ENCODE assay signal across 25 cellular contexts in genomic region chr15:78394981-78395619, GRCh38. TPM values are rescaled to one million over a fixed set of nuclear protein-coding genes. Genes with fewer than 3 reads are reported as not detected.
A peak's percentile ranks its signal among the peaks of the same experiment; 100 is the strongest.
DNase-seq lines count a peak whose midpoint lies in the region; ATAC-seq and TF ChIP-seq lines count a peak whose summit lies in the region.
"Had no signal": no experiment of that assay in that cellular context is flagged by ENCODE, and none has a peak within 500 bp of the region (broad histone marks: within the 10 kb centered on the region; RNA-seq: fewer than 3 reads in every experiment).

No MANE protein-coding gene starts in this region.

- peaks cover 3% of the 10 kb centered on the region for H3K9me3 Mint-ChIP-seq in WTC11
- H3K9me3 Mint-ChIP-seq: activated CD4-positive, alpha-beta T cell treated with anti-CD3 and anti-CD28 coated beads, Interleukin-2, amount 10 ng/mL, durations not matched to agents 7 days and 5 days had no signal

- peak; percentile 86 for ATAC-seq in WTC11
- no peak for ATAC-seq in GM21390 (IDR thresholded peaks at IDR 0.05; ENCODE audit: unreplicated experiment)
- ATAC-seq in T-helper 17 cell, result no peak
- ATAC-seq: body of pancreas, heart right ventricle, K562, Right ventricle myocardium inferior, T-cell had no signal

- H3K4me3 ChIP-seq in A673 (ENCODE audit: low read depth, low read length, poor library complexity, severe bottlenecking), result no peak overlapping the region
- H3K4me3 ChIP-seq: body of pancreas, colonic mucosa, heart right ventricle, K562, ovary, right atrium auricular region, vagina had no signal

- H3K4me3 Mint-ChIP-seq in WTC11 (peak overlapping the region; percentile 29), T-helper 17 cell (no peak overlapping the region)
- H3K4me3 Mint-ChIP-seq: activated CD4-positive, alpha-beta T cell treated with anti-CD3 and anti-CD28 coated beads, Interleukin-2, amount 10 ng/mL, durations not matched to agents 7 days and 5 days; T-cell had no signal

- BruUV-seq in A673 (replicated peaks; lab: Mats Ljungman, UMichigan), result no TSS peak

- DNase-seq in A673 (ENCODE audit: low spot score), result peak; percentile 74
- peak; percentile 26 to 84 (median 62) for DNase-seq in NCI-H1417 (lab: John Stamatoyannopoulos, UW)
- peak; percentile 52 for DNase-seq in WTC11 (ENCODE audit: low spot score)
- peak; percentile 76 for DNase-seq in iPS-NIHi11 (ENCODE audit: low spot score)
- no peak for DNase-seq in T-helper 2 cell
- DNase-seq in T-helper 17 cell, result no peak
- DNase-seq in HuH-7 (ENCODE audit: low spot score), result no peak
- DNase-seq: activated CD4-positive, alpha-beta T cell treated with anti-CD3 and anti-CD28 coated beads, Interleukin-2, amount 10 ng/mL, durations not matched to agents 7 days and 5 days; activated CD8-positive, alpha-beta memory T cell treated with anti-CD3 and anti-CD28 coated beads, Interleukin-2, amount 50 U/mL, for 4 hours; activated effector memory CD4-positive, alpha-beta T cell treated with Interleukin-2 at 50 U/mL for 16 hours; body of pancreas; colonic mucosa; heart right ventricle; mammary epithelial cell; MM.1S; NCI-H2029 treated with DMSO at 0.1 percent for 48 hours; NCI-H524 treated with DMSO at 0.1 percent for 48 hours; ovary; stimulated activated CD8-positive, alpha-beta memory T cell treated with anti-CD3 and anti-CD28 coated beads, Interleukin-4, amount 100 ng/mL, for 48 hours; T-cell had no signal

- CTCF ChIA-PET in A673 (lab: Charles Lee), result no interaction called here
- CTCF ChIA-PET in WTC11 (lab: Charles Lee), result interaction anchor here (0.7 to 5.0 kb wide), 6 partner anchors 8 to 78 kb away, joined by 3 to 30 read pairs (median 6); no protein-coding TSS in a partner anchor

- no peak for TF ChIP-seq CTCF in A673 (conservative IDR thresholded peaks at IDR 0.05; ENCODE audit: low read depth, low read length)
- no peak for TF ChIP-seq CTCF in WTC11 (IDR thresholded peaks at IDR 0.05)

- POLR2A ChIA-PET in A673 (lab: Charles Lee; ENCODE audit: low non-redundant PET), result interaction anchor here (0.5 kb wide), 1 partner anchor 101 kb away, joined by 3 read pairs; no protein-coding TSS in a partner anchor
- POLR2A ChIA-PET in WTC11 (lab: Charles Lee), result interaction anchor here (0.6 to 1.0 kb wide), 3 partner anchors 13 to 46 kb away, joined by 3 to 4 read pairs (median 3); partner anchors contain the start of gene IREB2

- intact Hi-C loops in A673 (cut with micrococcal nuclease; ENCODE audit: unreplicated experiment), result no loop called here

- H3K27me3 ChIP-seq in A673 (replicated peaks; ENCODE audit: insufficient read depth, low read depth, low read length, poor library complexity), result no peaks in the 10 kb centered on the region
- H3K27me3 ChIP-seq: body of pancreas, colonic mucosa, ovary, right atrium auricular region, vagina had no signal

- H3K36me3 Mint-ChIP-seq in WTC11 (no peaks in the 10 kb centered on the region), T-helper 17 cell (ENCODE audit: low read depth) (no peaks in the 10 kb centered on the region)
- H3K36me3 Mint-ChIP-seq: T-cell had no signal

- H3K27ac ChIP-seq in A673 (ENCODE audit: low read depth, low read length, poor library complexity, severe bottlenecking), result no peak overlapping the region
- H3K27ac ChIP-seq: body of pancreas, colonic mucosa, heart right ventricle, ovary, right atrium auricular region, vagina had no signal

- H3K4me1 Mint-ChIP-seq in WTC11, result peaks cover 74% of the 10 kb centered on the region
- peaks cover 4% of the 10 kb centered on the region for H3K4me1 Mint-ChIP-seq in T-helper 17 cell
- H3K4me1 Mint-ChIP-seq: activated CD4-positive, alpha-beta T cell treated with anti-CD3 and anti-CD28 coated beads, Interleukin-2, amount 10 ng/mL, durations not matched to agents 7 days and 5 days; T-cell had no signal

- H3K27ac Mint-ChIP-seq in WTC11 (peak overlapping the region; percentile 88), T-helper 17 cell (no peak overlapping the region)
- H3K27ac Mint-ChIP-seq: activated CD4-positive, alpha-beta T cell treated with anti-CD3 and anti-CD28 coated beads, Interleukin-2, amount 10 ng/mL, durations not matched to agents 7 days and 5 days; T-cell had no signal

- H3K36me3 ChIP-seq in A673 (ENCODE audit: insufficient read depth, low read length, poor library complexity, severe bottlenecking), result no peaks in the 10 kb centered on the region
- H3K36me3 ChIP-seq: colonic mucosa, heart right ventricle, ovary, right atrium auricular region, vagina had no signal

- H3K27me3 Mint-ChIP-seq in WTC11 (ENCODE audit: low read depth) (no peaks in the 10 kb centered on the region; the same call in none of the 2 replicates), T-helper 17 cell (peaks cover 17% of the 10 kb centered on the region)

- H3K9me3 ChIP-seq in A673 (ENCODE audit: low read depth, low read length, poor library complexity, severe bottlenecking), result no peaks in the 10 kb centered on the region
- no peaks in the 10 kb centered on the region for H3K9me3 ChIP-seq in T-helper 17 cell (ENCODE audit: control insufficient read depth, low read length, poor library complexity, severe bottlenecking)
- H3K9me3 ChIP-seq: body of pancreas, colonic mucosa, heart right ventricle, ovary, right atrium auricular region, vagina had no signal

- H3K4me1 ChIP-seq in A673 (ENCODE audit: insufficient read depth, low read length, poor library complexity, severe bottlenecking), result no peaks in the 10 kb centered on the region
- H3K4me1 ChIP-seq: right atrium auricular region had no signal

TF ChIP-seq in WTC11, 78 proteins besides CTCF, POLR2A, EP300 and RAD21 (continues in another document):
- TF ChIP-seq NR3C1 (CRISPR knock-in tag; conservative IDR thresholded peaks at IDR 0.05; ENCODE audit: low read depth) (no peak), PRDM15 (CRISPR knock-in tag; IDR thresholded peaks at IDR 0.05) (peak; percentile 90), CBFB (CRISPR knock-in tag; IDR thresholded peaks at IDR 0.05; ENCODE audit: low read depth) (peak; percentile 63; the same call in 1 of the 2 replicates), ZNF263 (CRISPR knock-in tag; IDR thresholded peaks at IDR 0.05; ENCODE audit: low read depth) (no peak), ZNF219 (CRISPR knock-in tag; IDR thresholded peaks at IDR 0.05; ENCODE audit: borderline replicate concordance) (0 out of 2 replicates have a peak, but pooled peaks have one; percentile 22), FOXP4 (CRISPR knock-in tag; IDR thresholded peaks at IDR 0.05) (no peak), SP1 (CRISPR knock-in tag; conservative IDR thresholded peaks at IDR 0.05) (peak; percentile 50), TP53 (CRISPR knock-in tag; IDR thresholded peaks at IDR 0.05) (0 out of 2 replicates have a peak, but pooled peaks have one; percentile 62)
- TF ChIP-seq, protein P1, sequence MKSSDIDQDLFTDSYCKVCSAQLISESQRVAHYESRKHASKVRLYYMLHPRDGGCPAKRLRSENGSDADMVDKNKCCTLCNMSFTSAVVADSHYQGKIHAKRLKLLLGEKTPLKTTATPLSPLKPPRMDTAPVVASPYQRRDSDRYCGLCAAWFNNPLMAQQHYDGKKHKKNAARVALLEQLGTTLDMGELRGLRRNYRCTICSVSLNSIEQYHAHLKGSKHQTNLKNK (CRISPR knock-in tag; IDR thresholded peaks at IDR 0.05), result no peak
- TF ChIP-seq, protein P2, sequence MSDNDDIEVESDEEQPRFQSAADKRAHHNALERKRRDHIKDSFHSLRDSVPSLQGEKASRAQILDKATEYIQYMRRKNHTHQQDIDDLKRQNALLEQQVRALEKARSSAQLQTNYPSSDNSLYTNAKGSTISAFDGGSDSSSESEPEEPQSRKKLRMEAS (CRISPR knock-in tag; IDR thresholded peaks at IDR 0.05), result 0 out of 2 replicates have a peak, but pooled peaks have one; percentile 36

RNA-seq across cellular contexts. Expression of gene IREB2, which starts 42.9 kb away (rescaled TPM):
- total RNA-seq in A673 (2021) (85.9 and 86.4 TPM in 2 replicates), WTC11 (2021) (86.0 to 89.5 TPM (median 89.3 TPM) in 3 replicates), T-helper 17 cell (10 to 100 TPM; 51.9 to 56.3 TPM)

RNA-seq across cellular contexts. Expression of gene CRABP1, which starts 54.9 kb away (rescaled TPM):
- total RNA-seq in A673 (2021) (57.1 and 61.2 TPM in 2 replicates), WTC11 (2021) (374 to 444 TPM (median 377 TPM) in 3 replicates), T-helper 17 cell (not detected)
- total RNA-seq: activated CD4-positive, alpha-beta T cell treated with anti-CD3 and anti-CD28 coated beads, Interleukin-2, amount 10 ng/mL, durations not matched to agents 7 days and 5 days; heart right ventricle; mammary epithelial cell; right atrium auricular region; Right ventricle myocardium inferior; vagina had no signal

Comparison
In these comparisons a context has a peak if more than half of its experiments do, and no peak if none do; other contexts are left out.
1. DNase-seq: peak in A673 (single experiment), NCI-H1417 (3 of 3), WTC11 (single experiment) and iPS-NIHi11 (single experiment); none in T-helper 2 cell (0 of 5), T-helper 17 cell (0 of 3) and HuH-7 (single experiment).
2. RNA of gene CRABP1, which starts 54.9 kb away (total RNA-seq): 374 to 444 TPM in WTC11 and 57.1 to 61.2 TPM in A673; not detected in T-helper 17 cell; every median in the first group is over 10 times any median in the second.